12 cellular contexts compared by ENCODE assay signal in genomic region chr12:93166891-93167307, GRCh38.
DNase-seq lines count a peak whose midpoint lies in the region; ATAC-seq and TF ChIP-seq lines count a peak whose summit lies in the region.
"Had no signal": no experiment of that assay in that cellular context is flagged by ENCODE, and none has a peak within 500 bp of the region (broad histone marks: within the 10 kb centered on the region; RNA-seq: fewer than 3 reads in every experiment).

No MANE protein-coding gene starts in this region.

- no peak overlapping the region for H3K4me2 ChIP-seq in mammary epithelial cell (ENCODE audit: insufficient read depth, low read depth, low read length)

- H3K4me1 ChIP-seq in mammary epithelial cell (ENCODE audit: insufficient read depth, low read length): no peaks in the 10 kb centered on the region

- H3K9me3 ChIP-seq in mammary epithelial cell (replicated peaks; ENCODE audit: insufficient read depth, low read length): no peaks in the 10 kb centered on the region
- H3K9me3 ChIP-seq: left ventricle myocardium inferior, suprapubic skin had no signal

- H3K36me3 Mint-ChIP-seq in activated B cell treated with CpG ODN at 0.5 μM for 24 hours (ENCODE audit: low read depth): no peaks in the 10 kb centered on the region

- no peak overlapping the region for H2AFZ ChIP-seq in mammary epithelial cell (ENCODE audit: low read depth, low read length)

- no peaks in the 10 kb centered on the region for H3K27me3 ChIP-seq in mammary epithelial cell (ENCODE audit: insufficient read depth, low read length)
- H3K27me3 ChIP-seq: suprapubic skin had no signal

- ATAC-seq in GM18508 (IDR thresholded peaks at IDR 0.05; ENCODE audit: insufficient read depth, unreplicated experiment) (peak; percentile 65), GM21447 (IDR thresholded peaks at IDR 0.05; ENCODE audit: unreplicated experiment) (peak; percentile 70), HG03159 (IDR thresholded peaks at IDR 0.05; ENCODE audit: unreplicated experiment) (peak; percentile 77), activated B cell treated with CpG ODN at 0.5 μM for 24 hours (ENCODE audit: low read depth) (peak; percentile 70)

- CTCF ChIA-PET in activated B cell treated with CpG ODN at 0.5 μM for 24 hours (lab: Charles Lee): interaction anchor here (1.3 to 2.5 kb wide), 2 partner anchors 28 to 69 kb away, joined by 6 to 8 read pairs; no protein-coding TSS in a partner anchor
- CTCF ChIA-PET in mammary epithelial cell (lab: Charles Lee; ENCODE audit: low non-redundant PET): no interaction called here

- H3K27ac ChIP-seq in mammary epithelial cell (ENCODE audit: insufficient read depth, low read depth, low read length): no peak overlapping the region
- H3K27ac ChIP-seq: epithelial cell of prostate, suprapubic skin had no signal

- in situ Hi-C loops in mammary epithelial cell (cut with MboI; ENCODE audit: low sequenced_read_pairs in 2 of 2): no loop called here

- H3K4me1 Mint-ChIP-seq in activated B cell treated with CpG ODN at 0.5 μM for 24 hours: peaks cover 60% of the 10 kb centered on the region

- POLR2A ChIA-PET in activated B cell treated with CpG ODN at 0.5 μM for 24 hours (lab: Charles Lee): interaction anchor here (1.8 kb wide), 2 partner anchors 18 to 28 kb away, joined by 9 to 16 read pairs; no protein-coding TSS in a partner anchor

- H3K9me3 Mint-ChIP-seq in activated B cell treated with CpG ODN at 0.5 μM for 24 hours: no peaks in the 10 kb centered on the region

- no peaks in the 10 kb centered on the region for H3K79me2 ChIP-seq in mammary epithelial cell (ENCODE audit: insufficient read depth, low read length)

- H3K27me3 Mint-ChIP-seq in activated B cell treated with CpG ODN at 0.5 μM for 24 hours: no peaks in the 10 kb centered on the region

- 100% methylated on average over 4 of the region's 4 CpGs for WGBS in mammary epithelial cell (ENCODE audit: low coverage, missing lambda C conversion rate)

- intact Hi-C loops in activated B cell treated with CpG ODN at 0.5 μM for 24 hours (cut with micrococcal nuclease) (loop anchor here (1.0 to 5.0 kb wide), 8 partner anchors 17 to 240 kb away; partner anchors contain the start of genes EEA1 and NUDT4), mammary epithelial cell (cut with micrococcal nuclease) (no loop called here)

- TF ChIP-seq CTCF in activated B cell treated with CpG ODN at 0.5 μM for 24 hours (IDR thresholded peaks at IDR 0.05) (no peak), mammary epithelial cell (conservative IDR thresholded peaks at IDR 0.05 in 1 of 2, IDR thresholded peaks at IDR 0.05 in 1 of 2; ENCODE audit: extremely low read depth in 1 of 2, insufficient read depth in 1 of 2, low read depth in 1 of 2, low read length in 2 of 2) (no peak)

- no peak for DNase-seq in activated B cell treated with CpG ODN at 0.5 μM for 24 hours
- DNase-seq in NCI-H226: no peak
- DNase-seq in mammary epithelial cell: no peak
- no peak for DNase-seq in kidney tubule cell (ENCODE audit: low spot score)
- no peak for DNase-seq in glomerular visceral epithelial cell (ENCODE audit: extremely low spot score)
- DNase-seq: left ventricle myocardium inferior, OCI-M1 had no signal

- dilution Hi-C loops in mammary epithelial cell (cut with HindIII; ENCODE audit: low sequenced_read_pairs): no loop called here

- peak overlapping the region; percentile 80 for H3K27ac Mint-ChIP-seq in activated B cell treated with CpG ODN at 0.5 μM for 24 hours

- H3K9ac ChIP-seq in mammary epithelial cell (ENCODE audit: insufficient read depth, low read length): no peak overlapping the region

- BruUV-seq in mammary epithelial cell (replicated peaks; lab: Mats Ljungman, UMichigan): no TSS peak

- no peak overlapping the region for H3K4me3 ChIP-seq in mammary epithelial cell (replicated peaks in 1 of 3; ENCODE audit: insufficient read depth in 1 of 3, low read depth in 2 of 3, low read length in 3 of 3)

- H3K4me3 Mint-ChIP-seq in activated B cell treated with CpG ODN at 0.5 μM for 24 hours: peak overlapping the region; percentile 80

- no peaks in the 10 kb centered on the region for H4K20me1 ChIP-seq in mammary epithelial cell (ENCODE audit: insufficient read depth, low read length)

- H3K36me3 ChIP-seq in mammary epithelial cell (ENCODE audit: insufficient read depth, low read length): no peaks in the 10 kb centered on the region
- H3K36me3 ChIP-seq: left ventricle myocardium inferior, suprapubic skin had no signal
